In the genomic region with DNA sequence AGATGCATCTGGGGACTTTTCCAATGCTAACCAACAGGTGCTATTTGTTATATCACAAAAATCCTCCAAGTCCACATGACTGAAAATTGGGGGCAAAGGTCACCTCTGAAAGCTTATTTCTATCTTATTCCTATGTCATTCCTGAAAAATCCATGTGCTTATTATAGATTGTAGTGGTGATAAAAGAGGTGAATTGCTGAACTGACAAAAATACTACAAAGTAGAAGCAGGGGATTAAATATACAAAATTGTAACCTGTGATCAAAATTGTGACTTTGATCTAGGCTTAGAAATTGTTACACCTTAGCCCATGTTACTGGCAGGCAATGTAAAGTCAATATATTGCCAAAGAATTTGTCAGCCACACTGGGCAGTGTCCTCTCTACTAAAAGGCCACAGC, we compare ENCODE assay signal across 25 cellular contexts.
DNase-seq lines count a peak whose midpoint lies in the region; ATAC-seq, FAIRE-seq and TF ChIP-seq lines count a peak whose summit lies in the region.
"Had no signal": no experiment of that assay in that cellular context is flagged by ENCODE, and none has a peak within 500 bp of the region (broad histone marks: within the 10 kb centered on the region; RNA-seq: fewer than 3 reads in every experiment).

No MANE protein-coding gene starts in this region.

- H4K20me1 ChIP-seq in Loucy (ENCODE audit: insufficient read depth, low read length, poor library complexity, severe bottlenecking) (no peaks in the 10 kb centered on the region), HepG2 (ENCODE audit: insufficient read depth, low read length) (no peaks in the 10 kb centered on the region)

- H2AFZ ChIP-seq in Loucy (ENCODE audit: low read length) (no peak overlapping the region), HepG2 (ENCODE audit: low read length) (no peak overlapping the region)

- H3K4me3 ChIP-seq in Loucy (ENCODE audit: low read length, poor library complexity, severe bottlenecking) = no peak overlapping the region
- H3K4me3 ChIP-seq in HepG2 (replicated peaks in 1 of 3; ENCODE audit: insufficient read depth in 1 of 3, low read depth in 2 of 3, low read length in 3 of 3) = no peak overlapping the region
- H3K4me3 ChIP-seq in upper lobe of left lung = no peak overlapping the region
- H3K4me3 ChIP-seq: coronary artery, MG63 had no signal

- H3K9ac ChIP-seq in Loucy (ENCODE audit: low read depth, low read length, poor library complexity, severe bottlenecking) (peak overlapping the region; percentile 54), HepG2 (ENCODE audit: insufficient read depth, low read depth, low read length) (no peak overlapping the region)

- no peaks in the 10 kb centered on the region for H3K27me3 Mint-ChIP-seq in activated naive CD8-positive, alpha-beta T cell
- H3K27me3 Mint-ChIP-seq in activated naive CD8-positive, alpha-beta T cell treated with anti-CD3 and anti-CD28 coated beads for 36 hours = no peaks in the 10 kb centered on the region

- no peak for TF ChIP-seq RAD21 in HepG2 (CRISPR knock-in tag; IDR thresholded peaks at IDR 0.05)

- H3K36me3 ChIP-seq in Loucy (ENCODE audit: insufficient read depth, low read length) (no peaks in the 10 kb centered on the region), HepG2 (replicated peaks in 1 of 2; ENCODE audit: control insufficient read depth in 1 of 2, insufficient read depth in 2 of 2, low read length in 2 of 2) (no peaks in the 10 kb centered on the region), upper lobe of left lung (no peaks in the 10 kb centered on the region)
- H3K36me3 ChIP-seq: MG63 had no signal

- H3K4me3 Mint-ChIP-seq in activated naive CD8-positive, alpha-beta T cell = no peak overlapping the region
- H3K4me3 Mint-ChIP-seq in activated naive CD8-positive, alpha-beta T cell treated with anti-CD3 and anti-CD28 coated beads for 36 hours = no peak overlapping the region
- H3K4me3 Mint-ChIP-seq: activated CD4-positive, alpha-beta T cell treated with anti-CD3 and anti-CD28 coated beads, Interleukin-2, amount 10 ng/mL, durations not matched to agents 24 days and 14 days; activated naive CD4-positive, alpha-beta T cell treated with anti-CD3 and anti-CD28 coated beads for 36 hours; activated T-helper 1 cell treated with anti-CD3 and anti-CD28 coated beads, Interleukin-12 subunit alpha, Interleukin-12 subunit beta, Interleukin-2, Interleukin-4 antibody, amounts not matched to agents 30 ng/mL and 10 ng/mL and 1 ng/mL, durations not matched to agents 14 hours and 24 hours and 36 hours; natural killer cell had no signal

- H3K36me3 Mint-ChIP-seq in activated naive CD8-positive, alpha-beta T cell = no peaks in the 10 kb centered on the region
- peaks cover 1% of the 10 kb centered on the region for H3K36me3 Mint-ChIP-seq in activated naive CD8-positive, alpha-beta T cell treated with anti-CD3 and anti-CD28 coated beads for 36 hours
- H3K36me3 Mint-ChIP-seq: natural killer cell had no signal

- intact Hi-C loops in HepG2 (cut with micrococcal nuclease; ENCODE audit: unreplicated experiment) = no loop called here

- TF ChIP-seq CTCF in Loucy (conservative IDR thresholded peaks at IDR 0.05; ENCODE audit: low read length) (no peak), HepG2 (CRISPR knock-in tag; IDR thresholded peaks at IDR 0.05) (no peak), upper lobe of left lung (IDR thresholded peaks at IDR 0.05) (no peak)

- H3K79me2 ChIP-seq in Loucy (ENCODE audit: insufficient read depth, low read length) (no peaks in the 10 kb centered on the region), HepG2 (ENCODE audit: insufficient read depth, low read length) (no peaks in the 10 kb centered on the region)

- FAIRE-seq in HepG2 (lab: Jason Lieb, UNC) = no peak
- FAIRE-seq: bronchial epithelial cell, G401.6 had no signal

- DNase-seq in activated naive CD8-positive, alpha-beta T cell treated with anti-CD3 and anti-CD28 coated beads for 36 hours = no peak
- DNase-seq in HepG2 (ENCODE audit: low spot score) (no peak), upper lobe of left lung (no peak), SW 1271 (lab: John Stamatoyannopoulos, UW) (no peak), NCI-H1417 (lab: John Stamatoyannopoulos, UW) (no peak)
- DNase-seq: 8988T; activated CD4-positive, alpha-beta T cell treated with anti-CD3 and anti-CD28 coated beads, Interleukin-2, amount 10 ng/mL, durations not matched to agents 24 days and 14 days; activated naive CD4-positive, alpha-beta T cell treated with anti-CD3 and anti-CD28 coated beads for 36 hours; effector memory CD4-positive, alpha-beta T cell; foreskin keratinocyte; hypothalamus; MG63; natural killer cell; NCI-H1105 treated with DMSO at 0.1 percent for 48 hours; NCI-H2029; NCI-H526; occipital lobe; SIG-M5 had no signal

- H3K27me3 ChIP-seq in Loucy (ENCODE audit: insufficient read depth, low read length, poor library complexity, severe bottlenecking) = no peaks in the 10 kb centered on the region
- H3K27me3 ChIP-seq in HepG2 (ENCODE audit: control insufficient read depth in 1 of 2, insufficient read depth in 2 of 2, low read length in 2 of 2) = peaks cover 0 to 12% of the 10 kb centered on the region in 2 experiments; a peak in 2 of 5 replicates
- no peaks in the 10 kb centered on the region for H3K27me3 ChIP-seq in upper lobe of left lung
- H3K27me3 ChIP-seq: foreskin keratinocyte, MG63 had no signal

- in situ Hi-C loops in HepG2 (cut with HindIII; ENCODE audit: extremely low pct_ligation_motif_present, low pct_unique_long_range_greater_than_20kb) = no loop called here

- H3K9me2 ChIP-seq in Loucy (replicated peaks; ENCODE audit: low read depth, low read length) = no peaks in the 10 kb centered on the region

- TF ChIP-seq POLR2A in HepG2 (IDR thresholded peaks at IDR 0.05; ENCODE audit: insufficient read depth in 1 of 2, low read depth in 2 of 2, low read length in 2 of 2) (no peak), upper lobe of left lung (IDR thresholded peaks at IDR 0.05) (no peak)

- H3K9me3 ChIP-seq in Loucy (ENCODE audit: insufficient read depth, low read depth, low read length) = no peaks in the 10 kb centered on the region
- H3K9me3 ChIP-seq in HepG2 (ENCODE audit: low read length) = no peaks in the 10 kb centered on the region
- H3K9me3 ChIP-seq in upper lobe of left lung = no peaks in the 10 kb centered on the region

- ATAC-seq in HepG2 (no peak), upper lobe of left lung (ENCODE audit: low FRiP score in 2 of 2) (no peak), HG02852 (IDR thresholded peaks at IDR 0.05; ENCODE audit: unreplicated experiment) (no peak)
- ATAC-seq: foreskin keratinocyte, natural killer cell had no signal

- H3K4me2 ChIP-seq in Loucy (ENCODE audit: low read depth, low read length, poor library complexity, severe bottlenecking) (peak overlapping the region; percentile 85), HepG2 (ENCODE audit: low read depth, low read length) (no peak overlapping the region)

- CTCF ChIA-PET in HepG2 (lab: Yijun Ruan, JAX; ENCODE audit: low intra/inter-chr PET ratio, low total read pairs) = no interaction called here

- POLR2A ChIA-PET in HepG2 (lab: Yijun Ruan, JAX) = no interaction called here

- peaks cover 52% of the 10 kb centered on the region for H3K4me1 Mint-ChIP-seq in activated naive CD8-positive, alpha-beta T cell (ENCODE audit: low read depth)
- peaks cover 48% of the 10 kb centered on the region for H3K4me1 Mint-ChIP-seq in activated naive CD8-positive, alpha-beta T cell treated with anti-CD3 and anti-CD28 coated beads for 36 hours

- no TSS peak for BruUV-seq in HepG2 (replicated peaks; lab: Mats Ljungman, UMichigan)

- H3K27ac ChIP-seq in HepG2 (ENCODE audit: extremely low read length, insufficient read depth, low read length) = no peak overlapping the region
- peak overlapping the region; percentile 17 to 84 (median 44) for H3K27ac ChIP-seq in upper lobe of left lung
- H3K27ac ChIP-seq: foreskin keratinocyte had no signal

- H3K27ac Mint-ChIP-seq in activated naive CD8-positive, alpha-beta T cell = peak overlapping the region; percentile 34
- no peak overlapping the region for H3K27ac Mint-ChIP-seq in activated naive CD8-positive, alpha-beta T cell treated with anti-CD3 and anti-CD28 coated beads for 36 hours
- H3K27ac Mint-ChIP-seq: activated naive CD4-positive, alpha-beta T cell treated with anti-CD3 and anti-CD28 coated beads for 36 hours; activated T-helper 1 cell treated with anti-CD3 and anti-CD28 coated beads, Interleukin-12 subunit alpha, Interleukin-12 subunit beta, Interleukin-2, Interleukin-4 antibody, amounts not matched to agents 30 ng/mL and 10 ng/mL and 1 ng/mL, durations not matched to agents 14 hours and 24 hours and 36 hours had no signal

- peaks cover 18% of the 10 kb centered on the region for H3F3A ChIP-seq in Loucy (ENCODE audit: low read depth)

- no peak for TF ChIP-seq EP300 in HepG2 (IDR thresholded peaks at IDR 0.05; ENCODE audit: low read depth in 2 of 2, low read length in 2 of 2)
- no peak for TF ChIP-seq EP300 in HepG2 (CRISPR knock-in tag; IDR thresholded peaks at IDR 0.05; ENCODE audit: borderline replicate concordance)
- TF ChIP-seq EP300 in upper lobe of left lung (IDR thresholded peaks at IDR 0.05) = no peak

- H3K4me1 ChIP-seq in Loucy (ENCODE audit: insufficient read depth, low read length, poor library complexity, severe bottlenecking) (peaks cover 55% of the 10 kb centered on the region), HepG2 (ENCODE audit: insufficient read depth, low read length) (peaks cover 24% of the 10 kb centered on the region; the same call in 1 of the 2 replicates), upper lobe of left lung (peaks cover 25 to 36% (median 30%) of the 10 kb centered on the region in 4 donors)

- H3K9me3 Mint-ChIP-seq in activated naive CD8-positive, alpha-beta T cell (ENCODE audit: low read depth) = no peaks in the 10 kb centered on the region
- H3K9me3 Mint-ChIP-seq in activated naive CD8-positive, alpha-beta T cell treated with anti-CD3 and anti-CD28 coated beads for 36 hours = peaks cover 2% of the 10 kb centered on the region
- H3K9me3 Mint-ChIP-seq: activated naive CD4-positive, alpha-beta T cell treated with anti-CD3 and anti-CD28 coated beads for 36 hours; natural killer cell had no signal

TF ChIP-seq in HepG2, 621 proteins besides CTCF, POLR2A, EP300 and RAD21:
- TF ChIP-seq MAFK (conservative IDR thresholded peaks at IDR 0.05 in 1 of 2, IDR thresholded peaks at IDR 0.05 in 1 of 2; ENCODE audit: low read length in 2 of 2) = peak; percentile 71 to 72
- peak; percentile 35; the same call in 1 of the 2 replicates for TF ChIP-seq MAFF (IDR thresholded peaks at IDR 0.05; ENCODE audit: low read depth, low read length)
- TF ChIP-seq, protein P1, sequence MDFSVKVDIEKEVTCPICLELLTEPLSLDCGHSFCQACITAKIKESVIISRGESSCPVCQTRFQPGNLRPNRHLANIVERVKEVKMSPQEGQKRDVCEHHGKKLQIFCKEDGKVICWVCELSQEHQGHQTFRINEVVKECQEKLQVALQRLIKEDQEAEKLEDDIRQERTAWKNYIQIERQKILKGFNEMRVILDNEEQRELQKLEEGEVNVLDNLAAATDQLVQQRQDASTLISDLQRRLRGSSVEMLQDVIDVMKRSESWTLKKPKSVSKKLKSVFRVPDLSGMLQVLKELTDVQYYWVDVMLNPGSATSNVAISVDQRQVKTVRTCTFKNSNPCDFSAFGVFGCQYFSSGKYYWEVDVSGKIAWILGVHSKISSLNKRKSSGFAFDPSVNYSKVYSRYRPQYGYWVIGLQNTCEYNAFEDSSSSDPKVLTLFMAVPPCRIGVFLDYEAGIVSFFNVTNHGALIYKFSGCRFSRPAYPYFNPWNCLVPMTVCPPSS (IDR thresholded peaks at IDR 0.05) = no peak
- peak; percentile 82 for TF ChIP-seq ZNF12 (CRISPR knock-in tag; IDR thresholded peaks at IDR 0.05)
TF ChIP-seq in HepG2: peak in this region for 3.
